ENCODE assay signal across 26 cellular contexts in genomic region chr22:32112380-32112779, GRCh38. TPM values are rescaled to one million over a fixed set of nuclear protein-coding genes. Genes with fewer than 3 reads are reported as not detected.
DNase-seq lines count a peak whose midpoint lies in the region; ATAC-seq and TF ChIP-seq lines count a peak whose summit lies in the region.
"Had no signal": no experiment of that assay in that cellular context is flagged by ENCODE, and none has a peak within 500 bp of the region (broad histone marks: within the 10 kb centered on the region; RNA-seq: fewer than 3 reads in every experiment).

No MANE protein-coding gene starts in this region.

- no peaks in the 10 kb centered on the region for H3K36me3 Mint-ChIP-seq in activated CD4-positive, alpha-beta memory T cell treated with anti-CD3 and anti-CD28 coated beads, Interleukin-2, amount 10 ng/mL, durations not matched to agents 7 days and 5 days (ENCODE audit: low read depth)
- H3K36me3 Mint-ChIP-seq: CD14-positive monocyte; CD4-positive, alpha-beta memory T cell; CD4-positive, CD25-positive, alpha-beta regulatory T cell; CD8-positive, alpha-beta memory T cell had no signal

- intact Hi-C loops in left colon (cut with DNase I, micrococcal nuclease): no loop called here

- H3K27ac ChIP-seq in VCaP: peak overlapping the region; percentile 82
- H3K27ac ChIP-seq: BLaER1 had no signal

- H3K4me3 Mint-ChIP-seq in activated CD4-positive, alpha-beta memory T cell treated with anti-CD3 and anti-CD28 coated beads, Interleukin-2, amount 10 ng/mL, durations not matched to agents 7 days and 5 days: no peak overlapping the region
- H3K4me3 Mint-ChIP-seq: CD14-positive monocyte; CD4-positive, alpha-beta memory T cell; CD4-positive, CD25-positive, alpha-beta regulatory T cell; CD8-positive, alpha-beta memory T cell had no signal

- TF ChIP-seq CTCF in VCaP (conservative IDR thresholded peaks at IDR 0.05): no peak

- H3K9me3 Mint-ChIP-seq in activated CD4-positive, alpha-beta memory T cell treated with anti-CD3 and anti-CD28 coated beads, Interleukin-2, amount 10 ng/mL, durations not matched to agents 7 days and 5 days: no peaks in the 10 kb centered on the region
- H3K9me3 Mint-ChIP-seq: CD14-positive monocyte; CD4-positive, alpha-beta memory T cell; CD4-positive, CD25-positive, alpha-beta regulatory T cell; CD8-positive, alpha-beta memory T cell had no signal

- no peak overlapping the region for H3K27ac Mint-ChIP-seq in activated CD4-positive, alpha-beta memory T cell treated with anti-CD3 and anti-CD28 coated beads, Interleukin-2, amount 10 ng/mL, durations not matched to agents 7 days and 5 days
- H3K27ac Mint-ChIP-seq: CD14-positive monocyte; CD4-positive, alpha-beta memory T cell; CD4-positive, CD25-positive, alpha-beta regulatory T cell had no signal

- CTCF ChIA-PET in activated CD4-positive, alpha-beta memory T cell treated with anti-CD3 and anti-CD28 coated beads, Interleukin-2, amount 10 ng/mL, durations not matched to agents 7 days and 5 days (lab: Charles Lee): no interaction called here

- no peaks in the 10 kb centered on the region for H3K4me1 Mint-ChIP-seq in activated CD4-positive, alpha-beta memory T cell treated with anti-CD3 and anti-CD28 coated beads, Interleukin-2, amount 10 ng/mL, durations not matched to agents 7 days and 5 days
- H3K4me1 Mint-ChIP-seq: CD4-positive, alpha-beta memory T cell; CD4-positive, CD25-positive, alpha-beta regulatory T cell; CD8-positive, alpha-beta memory T cell had no signal

- H3K27me3 Mint-ChIP-seq in activated CD4-positive, alpha-beta memory T cell treated with anti-CD3 and anti-CD28 coated beads, Interleukin-2, amount 10 ng/mL, durations not matched to agents 7 days and 5 days: peaks cover 30% of the 10 kb centered on the region

- peak; percentile 69 for ATAC-seq in left colon
- no peak for ATAC-seq in HG02970 (IDR thresholded peaks at IDR 0.05; ENCODE audit: low FRiP score, unreplicated experiment)
- ATAC-seq in GM21528 (IDR thresholded peaks at IDR 0.05; ENCODE audit: low FRiP score, unreplicated experiment): no peak
- ATAC-seq: GM12878 had no signal

- DNase-seq in left colon: no peak
- no peak for DNase-seq in activated CD4-positive, alpha-beta memory T cell treated with anti-CD3 and anti-CD28 coated beads, Interleukin-2, amount 10 ng/mL, durations not matched to agents 7 days and 5 days
- DNase-seq: 8988T; ACHN; BE2C; C1 segment of cervical spinal cord; CD4-positive, alpha-beta memory T cell; CD4-positive, CD25-positive, alpha-beta regulatory T cell; CD8-positive, alpha-beta memory T cell; COR-L47; DMS 273 treated with DMSO at 0.1 percent for 48 hours; DMS153; DMS53; DMS79; DND-41; EL; GDM1 had no signal

- POLR2A ChIA-PET in activated CD4-positive, alpha-beta memory T cell treated with anti-CD3 and anti-CD28 coated beads, Interleukin-2, amount 10 ng/mL, durations not matched to agents 7 days and 5 days (lab: Charles Lee): no interaction called here

RNA-seq across cellular contexts. Expression of gene C22orf42, which starts 46.7 kb away (rescaled TPM):
- total RNA-seq in left colon: not detected
- not detected for total RNA-seq in activated CD4-positive, alpha-beta memory T cell treated with anti-CD3 and anti-CD28 coated beads, Interleukin-2, amount 10 ng/mL, durations not matched to agents 7 days and 5 days
- total RNA-seq: A673; CD4-positive, alpha-beta memory T cell; CD4-positive, CD25-positive, alpha-beta regulatory T cell; CD8-positive, alpha-beta memory T cell; Daoy; G401; GM12878 had no signal
